In the genomic region with DNA sequence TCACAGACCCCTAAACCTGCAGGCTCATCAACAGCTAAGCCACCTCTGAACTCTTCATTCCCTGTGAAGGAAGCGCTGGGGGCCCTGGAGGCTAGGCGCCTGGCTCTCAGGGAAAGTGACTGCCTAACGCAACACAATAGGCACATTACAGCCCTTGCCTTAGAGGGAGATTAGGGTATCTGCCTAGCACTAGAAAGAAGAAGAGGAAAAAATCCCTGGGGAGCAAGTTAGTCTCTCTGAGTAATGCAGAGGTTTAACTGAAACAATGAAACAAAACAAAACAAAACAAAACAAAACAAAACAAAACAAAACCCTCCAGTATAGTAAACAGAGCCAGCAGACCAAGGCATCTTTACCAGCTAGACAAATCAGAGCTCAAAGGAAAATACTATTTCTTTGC, we compare ENCODE assay signal across 11 cellular contexts. TPM values are rescaled to one million over a fixed set of nuclear protein-coding genes. Genes with fewer than 3 reads are reported as not detected.
A peak's percentile ranks its signal among the peaks of the same experiment; 100 is the strongest.
DNase-seq lines count a peak whose midpoint lies in the region; ATAC-seq lines count a peak whose summit lies in the region.
"Had no signal": no experiment of that assay in that cellular context is flagged by ENCODE, and none has a peak within 500 bp of the region (broad histone marks: within the 10 kb centered on the region; RNA-seq: fewer than 3 reads in every experiment).

No MANE protein-coding gene starts in this region.

- peaks cover 19 to 32% (median 28%) of the 10 kb centered on the region in 10 experiments for H3K4me1 ChIP-seq in BLaER1 treated with 17β-estradiol and CSF1 and Interleukin-3, amounts not matched to agents 10 nM and 100 nM
- H3K4me1 ChIP-seq in GM23248 (ENCODE audit: insufficient read depth), result 0 out of 2 replicates have a peak, but pooled peaks cover 3% of the 10 kb centered on the region

- H3K9me3 Mint-ChIP-seq in activated T-helper 2 cell treated with anti-CD3 and anti-CD28 coated beads, Interferon-gamma antibody, Interleukin-2, Interleukin-4, amounts not matched to agents 10 μg/mL and 5 μg/mL and 100 μg/mL, durations not matched to agents 14 hours and 24 hours and 36 hours, result no peaks in the 10 kb centered on the region
- H3K9me3 Mint-ChIP-seq in naive thymus-derived CD8-positive, alpha-beta T cell, result no peaks in the 10 kb centered on the region

- H3K27me3 ChIP-seq in BLaER1 treated with 17β-estradiol and CSF1 and Interleukin-3, amounts not matched to agents 10 nM and 100 nM, result no peaks in the 10 kb centered on the region
- H3K27me3 ChIP-seq in GM23248 (replicated peaks; ENCODE audit: insufficient read depth), result no peaks in the 10 kb centered on the region
- H3K27me3 ChIP-seq: SJSA1 had no signal

- H3K9ac ChIP-seq in BLaER1 treated with 17β-estradiol and CSF1 and Interleukin-3, amounts not matched to agents 10 nM and 100 nM, result peak overlapping the region in 10 of 11 experiments; percentile 3 to 96 (median 92); a peak in 8 of 22 replicates
- peak overlapping the region; percentile 82 for H3K9ac ChIP-seq in GM23248

- H3K9me2 ChIP-seq in GM23248 (ENCODE audit: insufficient read depth), result no peaks in the 10 kb centered on the region

- peak overlapping the region; percentile 69 for H3K4me3 Mint-ChIP-seq in activated T-helper 2 cell treated with anti-CD3 and anti-CD28 coated beads, Interferon-gamma antibody, Interleukin-2, Interleukin-4, amounts not matched to agents 10 μg/mL and 5 μg/mL and 100 μg/mL, durations not matched to agents 14 hours and 24 hours and 36 hours (ENCODE audit: low read depth)
- H3K4me3 Mint-ChIP-seq in naive thymus-derived CD8-positive, alpha-beta T cell, result peak overlapping the region; percentile 48 to 92 (median 82)

- H3K4me2 ChIP-seq in BLaER1 treated with 17β-estradiol and CSF1 and Interleukin-3, amounts not matched to agents 10 nM and 100 nM, result peak overlapping the region; percentile 76 to 96 (median 89)
- peak overlapping the region; percentile 76 for H3K4me2 ChIP-seq in GM23248 (ENCODE audit: unreplicated experiment)

- H3K4me1 Mint-ChIP-seq in activated T-helper 2 cell treated with anti-CD3 and anti-CD28 coated beads, Interferon-gamma antibody, Interleukin-2, Interleukin-4, amounts not matched to agents 10 μg/mL and 5 μg/mL and 100 μg/mL, durations not matched to agents 14 hours and 24 hours and 36 hours (ENCODE audit: low read depth), result peaks cover 19% of the 10 kb centered on the region
- H3K4me1 Mint-ChIP-seq in naive thymus-derived CD8-positive, alpha-beta T cell, result peaks cover 24 to 44% (median 33%) of the 10 kb centered on the region in 4 donors

- H3K4me3 ChIP-seq in BLaER1 treated with 17β-estradiol and CSF1 and Interleukin-3, amounts not matched to agents 10 nM and 100 nM, result no peak overlapping the region
- H3K4me3 ChIP-seq in GM23248, result peak overlapping the region; percentile 82; the same call in 1 of the 2 replicates
- H3K4me3 ChIP-seq: SJSA1 had no signal

- ATAC-seq in naive thymus-derived CD8-positive, alpha-beta T cell, result no peak
- no peak for ATAC-seq in HG03342 (IDR thresholded peaks at IDR 0.05; ENCODE audit: unreplicated experiment)
- ATAC-seq: GM12878 had no signal

- H3K27ac Mint-ChIP-seq in activated T-helper 2 cell treated with anti-CD3 and anti-CD28 coated beads, Interferon-gamma antibody, Interleukin-2, Interleukin-4, amounts not matched to agents 10 μg/mL and 5 μg/mL and 100 μg/mL, durations not matched to agents 14 hours and 24 hours and 36 hours, result peak overlapping the region; percentile 69
- H3K27ac Mint-ChIP-seq in naive thymus-derived CD8-positive, alpha-beta T cell, result peak overlapping the region in 8 of 10 donors; percentile 21 to 88 (median 69)

- intact Hi-C loops in activated T-helper 2 cell treated with anti-CD3 and anti-CD28 coated beads, Interferon-gamma antibody, Interleukin-2, Interleukin-4, amounts not matched to agents 10 μg/mL and 5 μg/mL and 100 μg/mL, durations not matched to agents 14 hours and 24 hours and 36 hours (cut with micrococcal nuclease), result loop anchor here (2.0 kb wide), 1 partner anchor 35 kb away; no protein-coding TSS in a partner anchor

- H3F3A ChIP-seq in GM23248 (ENCODE audit: insufficient read depth), result no peaks in the 10 kb centered on the region

- DNase-seq in GM23248, result peak; percentile 60
- no peak for DNase-seq in activated T-helper 2 cell treated with anti-CD3 and anti-CD28 coated beads, Interferon-gamma antibody, Interleukin-2, Interleukin-4, amounts not matched to agents 10 μg/mL and 5 μg/mL and 100 μg/mL, durations not matched to agents 14 hours and 24 hours and 36 hours (ENCODE audit: low spot score)
- no peak for DNase-seq in naive thymus-derived CD8-positive, alpha-beta T cell
- no peak for DNase-seq in GM19240 (ENCODE audit: insufficient read length, low spot score)
- DNase-seq in NCI-H1694 (lab: John Stamatoyannopoulos, UW), result no peak
- DNase-seq: activated CD4-positive, alpha-beta T cell treated with anti-CD3 and anti-CD28 coated beads, Interleukin-2, amount 50 U/mL, for 4 hours; NCI-H524 had no signal

- peaks cover 25% of the 10 kb centered on the region for H3K36me3 Mint-ChIP-seq in activated T-helper 2 cell treated with anti-CD3 and anti-CD28 coated beads, Interferon-gamma antibody, Interleukin-2, Interleukin-4, amounts not matched to agents 10 μg/mL and 5 μg/mL and 100 μg/mL, durations not matched to agents 14 hours and 24 hours and 36 hours (ENCODE audit: low read depth)
- peaks cover 0 to 39% (median 3%) of the 10 kb centered on the region in 3 donors for H3K36me3 Mint-ChIP-seq in naive thymus-derived CD8-positive, alpha-beta T cell

- H3K27ac ChIP-seq in BLaER1 treated with 17β-estradiol and CSF1 and Interleukin-3, amounts not matched to agents 10 nM and 100 nM, result no peak overlapping the region
- no peak overlapping the region for H3K27ac ChIP-seq in GM23248
- H3K27ac ChIP-seq: SJSA1 had no signal

- peaks cover 37 to 49% (median 39%) of the 10 kb centered on the region in 11 experiments for H3K36me3 ChIP-seq in BLaER1 treated with 17β-estradiol and CSF1 and Interleukin-3, amounts not matched to agents 10 nM and 100 nM
- H3K36me3 ChIP-seq in GM23248 (ENCODE audit: low read depth), result 0 out of 2 replicates have a peak, but pooled peaks cover 3% of the 10 kb centered on the region

- H4K20me1 ChIP-seq in BLaER1 treated with 17β-estradiol and CSF1 and Interleukin-3, amounts not matched to agents 10 nM and 100 nM, result peaks cover 10 to 63% (median 51%) of the 10 kb centered on the region in 11 experiments; a peak in 21 of 22 replicates
- no peaks in the 10 kb centered on the region for H4K20me1 ChIP-seq in GM23248 (ENCODE audit: insufficient read depth)

- POLR2A ChIA-PET in naive thymus-derived CD8-positive, alpha-beta T cell (lab: Charles Lee), result interaction anchor here (1.1 to 1.3 kb wide), 3 partner anchors 35 to 174 kb away, joined by 4 to 9 read pairs (median 6); no protein-coding TSS in a partner anchor

- no peaks in the 10 kb centered on the region for H3K27me3 Mint-ChIP-seq in activated T-helper 2 cell treated with anti-CD3 and anti-CD28 coated beads, Interferon-gamma antibody, Interleukin-2, Interleukin-4, amounts not matched to agents 10 μg/mL and 5 μg/mL and 100 μg/mL, durations not matched to agents 14 hours and 24 hours and 36 hours (ENCODE audit: low read depth)
- H3K27me3 Mint-ChIP-seq in naive thymus-derived CD8-positive, alpha-beta T cell, result peaks cover 0 to 4% (median 0%) of the 10 kb centered on the region in 5 donors

- WGBS in GM23248 (ENCODE audit: low coverage in 1 of 2, low lambda C conversion rate in 2 of 2, missing lambda C conversion rate in 2 of 2), 2 experiments, result 89 to 91% methylated on average over 3 of the region's 3 CpGs

- no peaks in the 10 kb centered on the region for H3K9me3 ChIP-seq in BLaER1 treated with 17β-estradiol and CSF1 and Interleukin-3, amounts not matched to agents 10 nM and 100 nM (replicated peaks in 1 of 11)
- H3K9me3 ChIP-seq in GM23248 (ENCODE audit: low read depth), result no peaks in the 10 kb centered on the region
- H3K9me3 ChIP-seq: SJSA1 had no signal

- in situ Hi-C loops in GM23248 (cut with MboI), result no loop called here

- H2AFZ ChIP-seq in GM23248, result no peak overlapping the region

- H3K79me2 ChIP-seq in GM23248 (ENCODE audit: insufficient read depth), result peaks cover 66% of the 10 kb centered on the region

RNA-seq across cellular contexts. Expression of a gene that starts 2.6 kb away (rescaled TPM):
- 9.7 and 10.4 TPM in 2 replicates for total RNA-seq in GM23248 (2014; rRNA removed; shearing (Covaris generic))
- polyA plus RNA-seq in GM23248 (2016; fragmentation: Nextera tagmentation; extraction: Ambion mirVana), result 2.1 and 2.2 TPM in 2 replicates
- 16.6 TPM in 2 replicates for total RNA-seq in activated T-helper 2 cell treated with anti-CD3 and anti-CD28 coated beads, Interferon-gamma antibody, Interleukin-2, Interleukin-4, amounts not matched to agents 10 μg/mL and 5 μg/mL and 100 μg/mL, durations not matched to agents 14 hours and 24 hours and 36 hours
- total RNA-seq in naive thymus-derived CD8-positive, alpha-beta T cell, result 10 to 100 TPM; 18.1 to 18.9 TPM
- 1 to 10 TPM; 1.1 to 3.6 (median 1.9) TPM for polyA plus RNA-seq in naive thymus-derived CD8-positive, alpha-beta T cell

RNA-seq across cellular contexts. Expression of a gene that starts 39.4 kb away (rescaled TPM):
- total RNA-seq in GM23248 (2014; rRNA removed; shearing (Covaris generic)), result 17.8 and 20.6 TPM in 2 replicates
- 9.0 and 9.7 TPM in 2 replicates for polyA plus RNA-seq in GM23248 (2016; fragmentation: Nextera tagmentation; extraction: Ambion mirVana)
- 23.7 and 26.4 TPM in 2 replicates for total RNA-seq in activated T-helper 2 cell treated with anti-CD3 and anti-CD28 coated beads, Interferon-gamma antibody, Interleukin-2, Interleukin-4, amounts not matched to agents 10 μg/mL and 5 μg/mL and 100 μg/mL, durations not matched to agents 14 hours and 24 hours and 36 hours
- 10 to 100 TPM; 24.4 to 26.0 TPM for total RNA-seq in naive thymus-derived CD8-positive, alpha-beta T cell
- 10 to 100 TPM in 1 of 3 donors, 1 to 10 TPM in 2; 5.9 to 10.9 (median 7.2) TPM for polyA plus RNA-seq in naive thymus-derived CD8-positive, alpha-beta T cell
